10 cellular contexts compared by ENCODE assay signal in genomic region chr13:40639226-40639681, GRCh38. TPM values are rescaled to one million over a fixed set of nuclear protein-coding genes. Genes with fewer than 3 reads are reported as not detected.
DNase-seq lines count a peak whose midpoint lies in the region; ATAC-seq and TF ChIP-seq lines count a peak whose summit lies in the region.
"Had no signal": no experiment of that assay in that cellular context is flagged by ENCODE, and none has a peak within 500 bp of the region (broad histone marks: within the 10 kb centered on the region; RNA-seq: fewer than 3 reads in every experiment).

No MANE protein-coding gene starts in this region.

- peak overlapping the region; percentile 12 to 62 for H3K27ac ChIP-seq in ascending aorta
- H3K27ac ChIP-seq in liver (ENCODE audit: low read depth in 1 of 2, low read length in 2 of 2): peak overlapping the region; percentile 25 to 65
- peak overlapping the region in 1 of 2 donors; percentile 54 for H3K27ac ChIP-seq in thoracic aorta

- TF ChIP-seq RAD21 in liver (IDR thresholded peaks at IDR 0.05): peak in 1 of 2 donors; percentile 5

- 46% methylated on average over 4 of the region's 4 CpGs for WGBS in liver

- ATAC-seq in thoracic aorta (ENCODE audit: insufficient number of reproducible peaks, low FRiP score, low read depth) (peak; percentile 51), HG03378 (IDR thresholded peaks at IDR 0.05; ENCODE audit: unreplicated experiment) (no peak), GM18867 (IDR thresholded peaks at IDR 0.05; ENCODE audit: unreplicated experiment) (no peak)

- H3K4me1 ChIP-seq in ascending aorta (peaks cover 5 to 33% of the 10 kb centered on the region in 2 donors), liver (ENCODE audit: control insufficient read depth in 4 of 4, insufficient read depth in 4 of 4, low read length in 3 of 4) (peaks cover 12 to 34% (median 24%) of the 10 kb centered on the region in 4 donors), thoracic aorta (ENCODE audit: control insufficient read depth in 1 of 2, low read depth in 2 of 2) (peaks cover 36 to 69% of the 10 kb centered on the region in 2 donors)

- H3K9me3 ChIP-seq in ascending aorta (no peaks in the 10 kb centered on the region), liver (ENCODE audit: control insufficient read depth in 4 of 4, low read length in 3 of 4) (no peaks in the 10 kb centered on the region), thoracic aorta (no peaks in the 10 kb centered on the region)

- peak overlapping the region in 1 of 2 donors; percentile 22 for H3K9ac ChIP-seq in liver (ENCODE audit: low read depth in 1 of 2, low read length in 2 of 2)

- intact Hi-C loops in ascending aorta (cut with DNase I): no loop called here

- H3K36me3 ChIP-seq in ascending aorta (no peaks in the 10 kb centered on the region), liver (ENCODE audit: control insufficient read depth in 4 of 4, insufficient read depth in 3 of 4, low read depth in 1 of 4, low read length in 3 of 4) (no peaks in the 10 kb centered on the region), thoracic aorta (no peaks in the 10 kb centered on the region)

- TF ChIP-seq CTCF in ascending aorta (IDR thresholded peaks at IDR 0.05): no peak
- TF ChIP-seq CTCF in liver (IDR thresholded peaks at IDR 0.05; ENCODE audit: low read depth, low read length, missing input control): no peak
- no peak for TF ChIP-seq CTCF in thoracic aorta (IDR thresholded peaks at IDR 0.05)

- H3K27me3 ChIP-seq in ascending aorta: no peaks in the 10 kb centered on the region
- no peaks in the 10 kb centered on the region for H3K27me3 ChIP-seq in liver (ENCODE audit: control insufficient read depth in 4 of 4, insufficient read depth in 4 of 4, low read length in 3 of 4)
- H3K27me3 ChIP-seq in thoracic aorta (replicated peaks; ENCODE audit: insufficient read depth): no peaks in the 10 kb centered on the region

- peak; percentile 51 for DNase-seq in SKM-1 treated with dmso at 0.1 percent for 144 hours (lab: John Stamatoyannopoulos, UW; ENCODE audit: unreplicated experiment)
- DNase-seq in SKM-1 (lab: John Stamatoyannopoulos, UW; ENCODE audit: unreplicated experiment): no peak
- DNase-seq in ascending aorta (ENCODE audit: low spot score in 2 of 2): no peak
- DNase-seq in thoracic aorta (ENCODE audit: low spot score): no peak
- DNase-seq in HK-2 (ENCODE audit: unreplicated experiment): no peak
- DNase-seq: activated CD4-positive, alpha-beta memory T cell treated with anti-CD3 and anti-CD28 coated beads for 36 hours; NCI-H226 had no signal

- H3K4me3 ChIP-seq in ascending aorta (no peak overlapping the region), liver (ENCODE audit: low read depth in 1 of 3, low read length in 3 of 3) (no peak overlapping the region), thoracic aorta (no peak overlapping the region)

TF ChIP-seq in liver, 16 proteins besides CTCF, POLR2A, EP300 and RAD21:
- TF ChIP-seq JUND (IDR thresholded peaks at IDR 0.05) (peak; percentile 84 to 89), NR2F2 (IDR thresholded peaks at IDR 0.05) (peak; percentile 92), REST (IDR thresholded peaks at IDR 0.05) (peak; percentile 17), HNF4A (conservative IDR thresholded peaks at IDR 0.05) (no peak), RXRA (IDR thresholded peaks at IDR 0.05) (peak; percentile 58 to 68)
- TF ChIP-seq, protein P1, sequence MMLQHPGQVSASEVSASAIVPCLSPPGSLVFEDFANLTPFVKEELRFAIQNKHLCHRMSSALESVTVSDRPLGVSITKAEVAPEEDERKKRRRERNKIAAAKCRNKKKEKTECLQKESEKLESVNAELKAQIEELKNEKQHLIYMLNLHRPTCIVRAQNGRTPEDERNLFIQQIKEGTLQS (IDR thresholded peaks at IDR 0.05): peak; percentile 23
- TF ChIP-seq, protein P2, sequence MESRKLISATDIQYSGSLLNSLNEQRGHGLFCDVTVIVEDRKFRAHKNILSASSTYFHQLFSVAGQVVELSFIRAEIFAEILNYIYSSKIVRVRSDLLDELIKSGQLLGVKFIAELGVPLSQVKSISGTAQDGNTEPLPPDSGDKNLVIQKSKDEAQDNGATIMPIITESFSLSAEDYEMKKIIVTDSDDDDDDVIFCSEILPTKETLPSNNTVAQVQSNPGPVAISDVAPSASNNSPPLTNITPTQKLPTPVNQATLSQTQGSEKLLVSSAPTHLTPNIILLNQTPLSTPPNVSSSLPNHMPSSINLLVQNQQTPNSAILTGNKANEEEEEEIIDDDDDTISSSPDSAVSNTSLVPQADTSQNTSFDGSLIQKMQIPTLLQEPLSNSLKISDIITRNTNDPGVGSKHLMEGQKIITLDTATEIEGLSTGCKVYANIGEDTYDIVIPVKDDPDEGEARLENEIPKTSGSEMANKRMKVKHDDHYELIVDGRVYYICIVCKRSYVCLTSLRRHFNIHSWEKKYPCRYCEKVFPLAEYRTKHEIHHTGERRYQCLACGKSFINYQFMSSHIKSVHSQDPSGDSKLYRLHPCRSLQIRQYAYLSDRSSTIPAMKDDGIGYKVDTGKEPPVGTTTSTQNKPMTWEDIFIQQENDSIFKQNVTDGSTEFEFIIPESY (IDR thresholded peaks at IDR 0.05): no peak

RNA-seq across cellular contexts. Expression of gene FOXO1, which starts 27.2 kb away (rescaled TPM):
- total RNA-seq in ascending aorta (65.1 TPM), liver (10 to 100 TPM in 1 of 2 donors, 1 to 10 TPM in 1; 6.4 to 23.6 TPM), thoracic aorta (10 to 100 TPM; 41.7 to 60.9 TPM)
- polyA plus RNA-seq in liver: 10 to 100 TPM in 1 of 2 donors, 1 to 10 TPM in 1; 5.4 to 10.8 TPM
